ENCODE assay signal across 15 cellular contexts in the genomic region with DNA sequence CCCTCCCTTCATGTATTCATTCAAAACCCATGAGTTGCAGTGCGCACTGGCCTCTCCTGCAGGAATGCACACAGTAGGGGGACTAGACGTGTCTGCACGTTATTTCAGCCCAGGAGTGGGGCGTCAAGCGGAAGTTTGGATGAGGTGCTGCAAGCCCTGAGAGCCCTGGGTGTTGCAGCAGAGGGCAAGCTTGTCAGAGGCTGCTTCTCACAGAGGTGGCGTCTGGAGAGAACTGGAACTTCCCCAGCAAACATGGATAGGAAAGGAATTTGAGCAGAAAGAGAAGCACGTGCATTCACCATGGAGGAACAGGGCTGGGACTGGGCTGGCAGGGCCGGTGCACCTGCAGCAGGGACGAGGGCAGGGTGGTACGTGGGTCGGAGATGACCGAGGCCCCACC.
DNase-seq lines count a peak whose midpoint lies in the region; ATAC-seq, FAIRE-seq and TF ChIP-seq lines count a peak whose summit lies in the region.
"Had no signal": no experiment of that assay in that cellular context is flagged by ENCODE, and none has a peak within 500 bp of the region (broad histone marks: within the 10 kb centered on the region; RNA-seq: fewer than 3 reads in every experiment).

No MANE protein-coding gene starts in this region.

- no peak overlapping the region for H2AK5ac ChIP-seq in H1 (ENCODE audit: low read depth, low read length)

- no peak for DNase-seq in Right ventricle myocardium inferior (ENCODE audit: missing footprints)
- DNase-seq in cardiac septum (ENCODE audit: low spot score), result no peak
- DNase-seq in H1 (ENCODE audit: low read depth in 1 of 2, low spot score in 2 of 2), result no peak
- DNase-seq in neural crest cell (ENCODE audit: low read depth, low spot score), result no peak
- no peak for DNase-seq in activated CD4-positive, alpha-beta memory T cell treated with anti-CD3 and anti-CD28 coated beads, Interleukin-2, amount 10 ng/mL, durations not matched to agents 7 days and 5 days
- no peak for DNase-seq in stimulated activated CD8-positive, alpha-beta memory T cell treated with anti-CD3 and anti-CD28 coated beads, Interleukin-4, amount 100 ng/mL, for 48 hours
- DNase-seq: Calu3; CD8-positive, alpha-beta T cell; DMS79 treated with DMSO at 0.1 percent for 48 hours; GOT3; H9 had no signal

- no peaks in the 10 kb centered on the region for H3K9me3 Mint-ChIP-seq in neural crest cell
- H3K9me3 Mint-ChIP-seq in activated CD4-positive, alpha-beta memory T cell treated with anti-CD3 and anti-CD28 coated beads, Interleukin-2, amount 10 ng/mL, durations not matched to agents 7 days and 5 days, result no peaks in the 10 kb centered on the region
- H3K9me3 Mint-ChIP-seq: CD8-positive, alpha-beta T cell; H9 had no signal

- peaks cover 0 to 9% (median 0%) of the 10 kb centered on the region in 4 experiments; a peak in 1 of 8 replicates for H3K36me3 ChIP-seq in H1 (ENCODE audit: control insufficient read depth in 2 of 4, insufficient read depth in 4 of 4, low read length in 3 of 4)

- TF ChIP-seq RAD21 in H1 (IDR thresholded peaks at IDR 0.05 in 1 of 2, conservative IDR thresholded peaks at IDR 0.05 in 1 of 2; ENCODE audit: low read depth in 2 of 2, low read length in 2 of 2), result no peak

- H2BK15ac ChIP-seq in H1 (ENCODE audit: low read length), result no peak overlapping the region

- no peak overlapping the region for H2BK20ac ChIP-seq in H1 (ENCODE audit: low read length)

- H3K4me1 Mint-ChIP-seq in neural crest cell, result no peaks in the 10 kb centered on the region
- H3K4me1 Mint-ChIP-seq in activated CD4-positive, alpha-beta memory T cell treated with anti-CD3 and anti-CD28 coated beads, Interleukin-2, amount 10 ng/mL, durations not matched to agents 7 days and 5 days, result no peaks in the 10 kb centered on the region
- H3K4me1 Mint-ChIP-seq: B cell had no signal

- H3K79me1 ChIP-seq in H1 (ENCODE audit: low read depth, low read length), result no peaks in the 10 kb centered on the region

- no peak overlapping the region; the same call in 1 of the 2 replicates for H4K8ac ChIP-seq in H1 (ENCODE audit: extremely low read depth, insufficient read depth, low read length)

- no peaks in the 10 kb centered on the region for H3K79me2 ChIP-seq in H1 (ENCODE audit: control insufficient read depth in 1 of 2, insufficient read depth in 2 of 2, low read length in 2 of 2)

- FAIRE-seq in H1 (lab: Jason Lieb, UNC), result no peak
- FAIRE-seq: GM12878 had no signal

- no peak overlapping the region; the same call in 1 of the 2 replicates for H2BK12ac ChIP-seq in H1 (ENCODE audit: low read depth, low read length)

- no peak overlapping the region for H3K14ac ChIP-seq in H1 (ENCODE audit: insufficient read length)

- no peak overlapping the region for H3K4me3 Mint-ChIP-seq in neural crest cell
- H3K4me3 Mint-ChIP-seq in activated CD4-positive, alpha-beta memory T cell treated with anti-CD3 and anti-CD28 coated beads, Interleukin-2, amount 10 ng/mL, durations not matched to agents 7 days and 5 days, result no peak overlapping the region
- H3K4me3 Mint-ChIP-seq: B cell; CD8-positive, alpha-beta T cell; H9 had no signal

- no peak for TF ChIP-seq EP300 in H1 (IDR thresholded peaks at IDR 0.05; ENCODE audit: borderline replicate concordance in 1 of 2, low read depth in 2 of 2, low read length in 2 of 2)

- peaks cover 4% of the 10 kb centered on the region for H3K36me3 Mint-ChIP-seq in neural crest cell (ENCODE audit: low read depth)
- H3K36me3 Mint-ChIP-seq in activated CD4-positive, alpha-beta memory T cell treated with anti-CD3 and anti-CD28 coated beads, Interleukin-2, amount 10 ng/mL, durations not matched to agents 7 days and 5 days (ENCODE audit: low read depth), result peaks cover 8% of the 10 kb centered on the region

- no peaks in the 10 kb centered on the region for H3K4me1 ChIP-seq in H1 (replicated peaks in 1 of 4; ENCODE audit: control insufficient read depth in 3 of 4, insufficient read depth in 4 of 4, low read length in 3 of 4)
- H3K4me1 ChIP-seq: BLaER1 treated with 17β-estradiol and CSF1 and Interleukin-3, amounts not matched to agents 10 nM and 100 nM had no signal

- no peak overlapping the region for H2BK120ac ChIP-seq in H1 (replicated peaks; ENCODE audit: low read depth, low read length)

- intact Hi-C loops in Right ventricle myocardium inferior (cut with DNase I) (no loop called here), cardiac septum (cut with DNase I) (no loop called here)

- H4K5ac ChIP-seq in H1 (ENCODE audit: insufficient read length, low read depth, low read length), result no peak overlapping the region

- no peak overlapping the region for H4K91ac ChIP-seq in H1 (replicated peaks; ENCODE audit: insufficient read length, low read length)

- H3K4ac ChIP-seq in H1 (replicated peaks; ENCODE audit: insufficient read length, low read depth, low read length), result no peak overlapping the region

- H3K27me3 Mint-ChIP-seq in neural crest cell (ENCODE audit: low read depth), result no peaks in the 10 kb centered on the region
- H3K27me3 Mint-ChIP-seq in activated CD4-positive, alpha-beta memory T cell treated with anti-CD3 and anti-CD28 coated beads, Interleukin-2, amount 10 ng/mL, durations not matched to agents 7 days and 5 days, result no peaks in the 10 kb centered on the region
- H3K27me3 Mint-ChIP-seq: B cell had no signal

- peak overlapping the region; percentile 1; the same call in 1 of the 2 replicates for H2BK5ac ChIP-seq in H1 (ENCODE audit: low read depth, low read length)

- H3K23ac ChIP-seq in H1 (ENCODE audit: insufficient read length), result no peak overlapping the region

- no peaks in the 10 kb centered on the region for H3K23me2 ChIP-seq in H1 (ENCODE audit: low read depth, low read length)

- WGBS in H1 (ENCODE audit: extremely low coverage in 1 of 2, insufficient coverage in 1 of 2, insufficient read length in 1 of 2, insufficient replicate concordance in 2 of 2, low coverage in 1 of 2, low lambda C conversion rate in 2 of 2, missing lambda C conversion rate in 1 of 2), 2 experiments, result 93% methylated on average over 12 of the region's 12 CpGs; no CpG with 5 or more reads in 1 of the 2 experiments

- TF ChIP-seq POLR2A in H1 (IDR thresholded peaks at IDR 0.05; ENCODE audit: control extremely low read depth in 1 of 2, low read depth in 2 of 2, low read length in 2 of 2), result no peak

- H3K4me3 ChIP-seq in H1 (ENCODE audit: extremely low read depth in 1 of 4, insufficient read depth in 2 of 4, low read depth in 3 of 4, low read length in 4 of 4), result no peak overlapping the region
- H3K4me3 ChIP-seq: BLaER1 treated with 17β-estradiol and CSF1 and Interleukin-3, amounts not matched to agents 10 nM and 100 nM; GM12878 had no signal

- H3K9me3 ChIP-seq in H1 (ENCODE audit: insufficient read depth in 2 of 2, low read depth in 1 of 2, low read length in 1 of 2), result no peaks in the 10 kb centered on the region

- POLR2A ChIA-PET in H1 (lab: Charles Lee; ENCODE audit: partially characterized antibody), result no interaction called here
- POLR2A ChIA-PET in activated CD4-positive, alpha-beta memory T cell treated with anti-CD3 and anti-CD28 coated beads, Interleukin-2, amount 10 ng/mL, durations not matched to agents 7 days and 5 days (lab: Charles Lee), result no interaction called here

- no peaks in the 10 kb centered on the region for H4K20me1 ChIP-seq in H1 (replicated peaks in 1 of 2; ENCODE audit: control insufficient read depth in 1 of 2, insufficient read depth in 2 of 2, low read length in 2 of 2)
- H4K20me1 ChIP-seq: BLaER1 treated with 17β-estradiol and CSF1 and Interleukin-3, amounts not matched to agents 10 nM and 100 nM had no signal

- H3K18ac ChIP-seq in H1 (ENCODE audit: extremely low read depth, low read length), result no peak overlapping the region

- ATAC-seq in Right ventricle myocardium inferior (peak; percentile 28), HG02571 (IDR thresholded peaks at IDR 0.05; ENCODE audit: unreplicated experiment) (no peak)
- ATAC-seq: CD8-positive, alpha-beta T cell; GM12878 had no signal

- no peak overlapping the region for H3K4me2 ChIP-seq in H1 (ENCODE audit: insufficient read depth in 1 of 2, low read depth in 2 of 2, low read length in 2 of 2)
- H3K4me2 ChIP-seq: BLaER1 treated with 17β-estradiol and CSF1 and Interleukin-3, amounts not matched to agents 10 nM and 100 nM had no signal

- peak overlapping the region; percentile 43 for H3K27ac Mint-ChIP-seq in neural crest cell (ENCODE audit: unreplicated experiment)
- no peak overlapping the region for H3K27ac Mint-ChIP-seq in activated CD4-positive, alpha-beta memory T cell treated with anti-CD3 and anti-CD28 coated beads, Interleukin-2, amount 10 ng/mL, durations not matched to agents 7 days and 5 days
- H3K27ac Mint-ChIP-seq: B cell; CD8-positive, alpha-beta T cell had no signal

- no peak overlapping the region for H3K56ac ChIP-seq in H1 (replicated peaks; ENCODE audit: insufficient read length, low read depth, low read length)

- CTCF ChIA-PET in H1 (lab: Charles Lee; ENCODE audit: partially characterized antibody), result no interaction called here
- CTCF ChIA-PET in activated CD4-positive, alpha-beta memory T cell treated with anti-CD3 and anti-CD28 coated beads, Interleukin-2, amount 10 ng/mL, durations not matched to agents 7 days and 5 days (lab: Charles Lee), result no interaction called here

- TF ChIP-seq CTCF in H1 (IDR thresholded peaks at IDR 0.05; ENCODE audit: control extremely low read depth in 1 of 3, insufficient read depth in 1 of 3, low read depth in 1 of 3, low read length in 3 of 3), result no peak
- TF ChIP-seq CTCF in neural crest cell (conservative IDR thresholded peaks at IDR 0.05), result no peak

- H3K27ac ChIP-seq in H1 (ENCODE audit: low read depth, low read length), result no peak overlapping the region
- H3K27ac ChIP-seq: BLaER1 treated with 17β-estradiol and CSF1 and Interleukin-3, amounts not matched to agents 10 nM and 100 nM had no signal

- no peak overlapping the region for H2AFZ ChIP-seq in H1 (ENCODE audit: low read length)

- H3K9ac ChIP-seq in H1 (replicated peaks in 1 of 4; ENCODE audit: extremely low read depth in 1 of 4, low read depth in 3 of 4, low read length in 3 of 4), result no peak overlapping the region
- H3K9ac ChIP-seq: BLaER1 treated with 17β-estradiol and CSF1 and Interleukin-3, amounts not matched to agents 10 nM and 100 nM had no signal

- H3K27me3 ChIP-seq in H1 (replicated peaks in 1 of 4; ENCODE audit: control insufficient read depth in 3 of 4, extremely low read depth in 1 of 4, insufficient read depth in 3 of 4, low read length in 3 of 4), result no peaks in the 10 kb centered on the region
- H3K27me3 ChIP-seq: BLaER1 treated with 17β-estradiol and CSF1 and Interleukin-3, amounts not matched to agents 10 nM and 100 nM had no signal

TF ChIP-seq in H1, 55 proteins besides CTCF, POLR2A, EP300 and RAD21:
- no peak for TF ChIP-seq NANOG (IDR thresholded peaks at IDR 0.05; ENCODE audit: insufficient read depth, low read depth, low read length, poor library complexity, severe bottlenecking)
- no peak for TF ChIP-seq KDM1A (IDR thresholded peaks at IDR 0.05; ENCODE audit: borderline replicate concordance, low read length)
- no peak for TF ChIP-seq CREB1 (IDR thresholded peaks at IDR 0.05)
- TF ChIP-seq SP4 (IDR thresholded peaks at IDR 0.05; ENCODE audit: low read length), result no peak
- no peak for TF ChIP-seq CBX8 (IDR thresholded peaks at IDR 0.05; ENCODE audit: borderline replicate concordance, low read depth, low read length)
- TF ChIP-seq SIRT6 (IDR thresholded peaks at IDR 0.05; ENCODE audit: low read length), result no peak
TF ChIP-seq in H1: peak in this region for 0.
